Comparison of ENCODE assay signal across 6 cellular contexts in the genomic region with DNA sequence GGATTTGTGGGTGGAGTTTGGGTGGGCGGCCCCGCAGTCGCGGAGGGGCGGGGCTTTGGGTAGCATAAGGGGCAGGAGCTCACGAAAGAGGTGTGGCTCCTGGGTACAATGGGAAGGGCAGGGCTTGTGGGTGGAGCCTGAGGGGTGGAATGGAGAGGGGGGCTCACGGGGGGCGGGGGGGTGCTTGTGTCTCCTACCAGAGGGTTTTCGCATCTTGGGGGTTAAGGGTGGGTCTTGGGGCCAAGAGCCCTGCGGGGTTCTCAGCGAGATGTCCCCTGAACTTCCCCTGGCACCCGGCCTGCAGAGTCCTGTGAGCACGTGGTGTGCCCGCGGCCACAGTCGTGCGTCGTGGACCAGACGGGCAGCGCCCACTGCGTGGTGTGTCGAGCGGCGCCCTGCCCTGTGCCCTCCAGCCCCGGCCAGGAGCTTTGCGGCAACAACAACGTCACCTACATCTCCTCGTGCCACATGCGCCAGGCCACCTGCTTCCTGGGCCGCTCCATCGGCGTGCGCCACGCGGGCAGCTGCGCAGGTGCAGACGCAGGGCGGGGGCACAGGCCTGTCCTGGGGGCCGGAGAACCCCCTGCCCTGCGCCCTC. TPM values are rescaled to one million over a fixed set of nuclear protein-coding genes. Genes with fewer than 3 reads are reported as not detected.
A peak's percentile ranks its signal among the peaks of the same experiment; 100 is the strongest.
DNase-seq lines count a peak whose midpoint lies in the region; ATAC-seq lines count a peak whose summit lies in the region.

No MANE protein-coding gene starts in this region.

- no peaks in the 10 kb centered on the region for H3K36me3 Mint-ChIP-seq in activated T-cell treated with anti-CD3 and anti-CD28 coated beads, Interleukin-2, amount 50 U/mL, for 72 hours (ENCODE audit: insufficient read depth in 2 of 2)

- no peaks in the 10 kb centered on the region for H3K27me3 Mint-ChIP-seq in activated T-cell treated with anti-CD3 and anti-CD28 coated beads, Interleukin-2, amount 50 U/mL, for 72 hours (ENCODE audit: low read depth)

- ATAC-seq in HG03469 (IDR thresholded peaks at IDR 0.05; ENCODE audit: unreplicated experiment) (peak; percentile 24), HG02870 (IDR thresholded peaks at IDR 0.05; ENCODE audit: unreplicated experiment) (no peak), HG03097 (IDR thresholded peaks at IDR 0.05; ENCODE audit: low FRiP score, unreplicated experiment) (no peak)
- no peak for ATAC-seq in activated T-cell treated with anti-CD3 and anti-CD28 coated beads, Interleukin-2, amount 50 U/mL, for 72 hours (replicated peaks in 1 of 2)

- DNase-seq in activated T-cell treated with anti-CD3 and anti-CD28 coated beads, Interleukin-2, amount 50 U/mL, for 72 hours: peak; percentile 34 to 98
- DNase-seq in lung microvascular endothelial cell (ENCODE audit: low read depth in 2 of 2): peak; percentile 97 to 98
- no peak for DNase-seq in activated CD4-positive, CD25-positive, alpha-beta regulatory T cell treated with anti-CD3 and anti-CD28 coated beads, Interleukin-2, amount 50 U/mL, for 72 hours

- peak overlapping the region; percentile 79 to 90 for H3K4me3 Mint-ChIP-seq in activated T-cell treated with anti-CD3 and anti-CD28 coated beads, Interleukin-2, amount 50 U/mL, for 72 hours

- peak overlapping the region; percentile 99 for H3K27ac Mint-ChIP-seq in activated T-cell treated with anti-CD3 and anti-CD28 coated beads, Interleukin-2, amount 50 U/mL, for 72 hours

- H3K9me3 Mint-ChIP-seq in activated T-cell treated with anti-CD3 and anti-CD28 coated beads, Interleukin-2, amount 50 U/mL, for 72 hours: no peaks in the 10 kb centered on the region

- no peaks in the 10 kb centered on the region for H3K4me1 Mint-ChIP-seq in activated T-cell treated with anti-CD3 and anti-CD28 coated beads, Interleukin-2, amount 50 U/mL, for 72 hours (ENCODE audit: low read depth)

RNA-seq across cellular contexts. Expression of a gene that starts 4.9 kb away (rescaled TPM):
- total RNA-seq in activated T-cell treated with anti-CD3 and anti-CD28 coated beads, Interleukin-2, amount 50 U/mL, for 72 hours: 10 to 100 TPM; 10.0 to 11.4 TPM
- total RNA-seq in lung microvascular endothelial cell: 5.0 and 5.2 TPM in 2 replicates

RNA-seq across cellular contexts. Expression of a gene that starts 14.1 kb away (rescaled TPM):
- under 1 TPM in 1 of 2 donors, not detected in 1; 0.22 TPM for total RNA-seq in activated T-cell treated with anti-CD3 and anti-CD28 coated beads, Interleukin-2, amount 50 U/mL, for 72 hours
- total RNA-seq in lung microvascular endothelial cell: not detected in 2 replicates

RNA-seq across cellular contexts. Expression of a gene that starts 18.1 kb away (rescaled TPM):
- 10 to 100 TPM; 72.8 to 91.8 TPM for total RNA-seq in activated T-cell treated with anti-CD3 and anti-CD28 coated beads, Interleukin-2, amount 50 U/mL, for 72 hours
- total RNA-seq in lung microvascular endothelial cell: 25.5 and 27.8 TPM in 2 replicates

RNA-seq across cellular contexts. Expression of a gene that starts 27.6 kb away (rescaled TPM):
- 1 to 10 TPM in 1 of 2 donors, under 1 TPM in 1; 0.72 to 2.0 TPM for total RNA-seq in activated T-cell treated with anti-CD3 and anti-CD28 coated beads, Interleukin-2, amount 50 U/mL, for 72 hours
- 23.1 and 36.9 TPM in 2 replicates for total RNA-seq in lung microvascular endothelial cell

RNA-seq across cellular contexts. Expression of a gene that starts 41.4 kb away (rescaled TPM):
- not detected for total RNA-seq in activated T-cell treated with anti-CD3 and anti-CD28 coated beads, Interleukin-2, amount 50 U/mL, for 72 hours
- total RNA-seq in lung microvascular endothelial cell: not detected in 2 replicates
